ENCODE assay signal across 26 cellular contexts in genomic region chr10:93280699-93281366, GRCh38.
DNase-seq lines count a peak whose midpoint lies in the region; ATAC-seq lines count a peak whose summit lies in the region.
"Had no signal": no experiment of that assay in that cellular context is flagged by ENCODE, and none has a peak within 500 bp of the region (broad histone marks: within the 10 kb centered on the region; RNA-seq: fewer than 3 reads in every experiment).

No MANE protein-coding gene starts in this region.

- H3K27ac Mint-ChIP-seq in activated CD4-positive, alpha-beta T cell treated with anti-CD3 and anti-CD28 coated beads, Interleukin-2, amount 10 ng/mL, durations not matched to agents 7 days and 5 days: peak overlapping the region; percentile 55
- no peak overlapping the region for H3K27ac Mint-ChIP-seq in activated CD8-positive, alpha-beta memory T cell treated with anti-CD3 and anti-CD28 coated beads, Interleukin-2, amount 10 ng/mL, durations not matched to agents 7 days and 5 days
- H3K27ac Mint-ChIP-seq: activated naive CD8-positive, alpha-beta T cell; activated T-helper 17 cell treated with anti-CD3 and anti-CD28 coated beads, Interleukin-2, amount 50 U/mL, for 72 hours; natural killer cell; T-helper 1 cell treated with Interleukin-12 subunit alpha and Interleukin-12 subunit beta and Interleukin-4 antibody, amounts not matched to agents 30 μg/mL and 1 μg/mL, for 36 hours had no signal

- DNase-seq in activated CD4-positive, alpha-beta T cell treated with anti-CD3 and anti-CD28 coated beads, Interleukin-2, amount 10 ng/mL, durations not matched to agents 7 days and 5 days: no peak
- DNase-seq in activated CD4-positive, alpha-beta T cell treated with anti-CD3 and anti-CD28 coated beads, Interleukin-2, amount 50 U/mL, for 1 hour: no peak
- peak; percentile 91 for DNase-seq in NT2/D1 (ENCODE audit: low read depth, low spot score)
- DNase-seq in iPS DF 6.9 (ENCODE audit: low read depth, low spot score): peak; percentile 93
- DNase-seq in NCI-H526 treated with DMSO at 0.1 percent for 48 hours (lab: John Stamatoyannopoulos, UW): no peak
- DNase-seq in SW480 (ENCODE audit: low spot score): no peak
- DNase-seq in activated CD8-positive, alpha-beta memory T cell treated with anti-CD3 and anti-CD28 coated beads, Interleukin-2, amount 10 ng/mL, durations not matched to agents 7 days and 5 days: no peak
- DNase-seq in Ammon's horn (ENCODE audit: low spot score): no peak
- DNase-seq: activated CD8-positive, alpha-beta memory T cell treated with anti-CD3 and anti-CD28 coated beads, Interleukin-2, amount 50 U/mL, for 4 hours; BE2C; effector CD8-positive, alpha-beta T cell; foreskin melanocyte; midbrain; MM.1S; natural killer cell; NCI-H1930; NCI-H446; stimulated activated CD8-positive, alpha-beta memory T cell treated with anti-CD3 and anti-CD28 coated beads, Interleukin-4, amount 100 ng/mL, for 48 hours; transverse colon had no signal

- H3K36me3 ChIP-seq in NT2/D1 (ENCODE audit: insufficient read depth, insufficient read length, low read length) (no peaks in the 10 kb centered on the region), iPS DF 6.9 (ENCODE audit: control insufficient read depth, insufficient read depth, low read length) (no peaks in the 10 kb centered on the region)
- H3K36me3 ChIP-seq: BE2C, transverse colon had no signal

- no peaks in the 10 kb centered on the region for H3K36me3 Mint-ChIP-seq in activated CD4-positive, alpha-beta T cell treated with anti-CD3 and anti-CD28 coated beads, Interleukin-2, amount 10 ng/mL, durations not matched to agents 7 days and 5 days (ENCODE audit: low read depth)
- H3K36me3 Mint-ChIP-seq in activated CD8-positive, alpha-beta memory T cell treated with anti-CD3 and anti-CD28 coated beads, Interleukin-2, amount 10 ng/mL, durations not matched to agents 7 days and 5 days: no peaks in the 10 kb centered on the region
- H3K36me3 Mint-ChIP-seq: activated naive CD8-positive, alpha-beta T cell; natural killer cell had no signal

- H3K27ac ChIP-seq in iPS DF 6.9 (ENCODE audit: low read length): peak overlapping the region; percentile 86
- H3K27ac ChIP-seq: parathyroid adenoma, transverse colon had no signal

- no peaks in the 10 kb centered on the region for H3K4me1 Mint-ChIP-seq in activated CD4-positive, alpha-beta T cell treated with anti-CD3 and anti-CD28 coated beads, Interleukin-2, amount 10 ng/mL, durations not matched to agents 7 days and 5 days
- H3K4me1 Mint-ChIP-seq in activated CD8-positive, alpha-beta memory T cell treated with anti-CD3 and anti-CD28 coated beads, Interleukin-2, amount 10 ng/mL, durations not matched to agents 7 days and 5 days: no peaks in the 10 kb centered on the region
- H3K4me1 Mint-ChIP-seq: activated T-helper 17 cell treated with anti-CD3 and anti-CD28 coated beads, Interleukin-2, amount 50 U/mL, for 72 hours; natural killer cell had no signal

- no peaks in the 10 kb centered on the region for H3K9me3 Mint-ChIP-seq in activated CD4-positive, alpha-beta T cell treated with anti-CD3 and anti-CD28 coated beads, Interleukin-2, amount 10 ng/mL, durations not matched to agents 7 days and 5 days
- H3K9me3 Mint-ChIP-seq in activated CD8-positive, alpha-beta memory T cell treated with anti-CD3 and anti-CD28 coated beads, Interleukin-2, amount 10 ng/mL, durations not matched to agents 7 days and 5 days (ENCODE audit: low read depth): no peaks in the 10 kb centered on the region
- H3K9me3 Mint-ChIP-seq: activated T-helper 17 cell treated with anti-CD3 and anti-CD28 coated beads, Interleukin-2, amount 50 U/mL, for 72 hours; natural killer cell; T-helper 1 cell treated with Interleukin-12 subunit alpha and Interleukin-12 subunit beta and Interleukin-4 antibody, amounts not matched to agents 30 μg/mL and 1 μg/mL, for 36 hours had no signal

- H3K4me3 ChIP-seq in NT2/D1 (ENCODE audit: insufficient read length, low read depth): no peak overlapping the region
- H3K4me3 ChIP-seq in iPS DF 6.9 (ENCODE audit: low read length): no peak overlapping the region
- H3K4me3 ChIP-seq: transverse colon had no signal

- ATAC-seq in activated CD8-positive, alpha-beta memory T cell treated with anti-CD3 and anti-CD28 coated beads, Interleukin-2, amount 10 ng/mL, durations not matched to agents 7 days and 5 days: no peak
- ATAC-seq: activated T-helper 17 cell treated with anti-CD3 and anti-CD28 coated beads, Interleukin-2, amount 50 U/mL, for 72 hours; esophagus mucosa; left lobe of liver; natural killer cell; sciatic nerve had no signal

- peaks cover 3% of the 10 kb centered on the region for H3K27me3 Mint-ChIP-seq in activated CD4-positive, alpha-beta T cell treated with anti-CD3 and anti-CD28 coated beads, Interleukin-2, amount 10 ng/mL, durations not matched to agents 7 days and 5 days
- H3K27me3 Mint-ChIP-seq in activated CD8-positive, alpha-beta memory T cell treated with anti-CD3 and anti-CD28 coated beads, Interleukin-2, amount 10 ng/mL, durations not matched to agents 7 days and 5 days: no peaks in the 10 kb centered on the region
- H3K27me3 Mint-ChIP-seq: activated naive CD8-positive, alpha-beta T cell had no signal

- CTCF ChIA-PET in activated CD4-positive, alpha-beta T cell treated with anti-CD3 and anti-CD28 coated beads, Interleukin-2, amount 10 ng/mL, durations not matched to agents 7 days and 5 days (lab: Charles Lee): interaction anchor here (0.8 kb wide), 1 partner anchor 39 kb away, joined by 3 read pairs; no protein-coding TSS in a partner anchor
- CTCF ChIA-PET in activated CD8-positive, alpha-beta memory T cell treated with anti-CD3 and anti-CD28 coated beads, Interleukin-2, amount 10 ng/mL, durations not matched to agents 7 days and 5 days (lab: Charles Lee): interaction anchor here (0.7 kb wide), 1 partner anchor 465 kb away, joined by 3 read pairs; no protein-coding TSS in a partner anchor

- H3K27me3 ChIP-seq in NT2/D1 (ENCODE audit: insufficient read depth, insufficient read length) (peaks cover 85% of the 10 kb centered on the region), iPS DF 6.9 (ENCODE audit: control insufficient read depth, insufficient read depth, low read length) (no peaks in the 10 kb centered on the region)
- H3K27me3 ChIP-seq: BE2C, transverse colon had no signal

- peaks cover 5% of the 10 kb centered on the region; the same call in 1 of the 2 replicates for H3K9me3 ChIP-seq in NT2/D1 (ENCODE audit: insufficient read depth, low read length)
- no peaks in the 10 kb centered on the region for H3K9me3 ChIP-seq in iPS DF 6.9 (ENCODE audit: control insufficient read depth, insufficient read depth, low read length)
- H3K9me3 ChIP-seq: BE2C, transverse colon had no signal

- POLR2A ChIA-PET in activated CD4-positive, alpha-beta T cell treated with anti-CD3 and anti-CD28 coated beads, Interleukin-2, amount 10 ng/mL, durations not matched to agents 7 days and 5 days (lab: Charles Lee): no interaction called here

- WGBS in iPS DF 6.9 (ENCODE audit: insufficient coverage, insufficient read length): no CpG with 5 or more reads among the region's 8 CpGs

- H3K4me3 Mint-ChIP-seq in activated CD4-positive, alpha-beta T cell treated with anti-CD3 and anti-CD28 coated beads, Interleukin-2, amount 10 ng/mL, durations not matched to agents 7 days and 5 days: no peak overlapping the region
- no peak overlapping the region for H3K4me3 Mint-ChIP-seq in activated CD8-positive, alpha-beta memory T cell treated with anti-CD3 and anti-CD28 coated beads, Interleukin-2, amount 10 ng/mL, durations not matched to agents 7 days and 5 days
- H3K4me3 Mint-ChIP-seq: activated naive CD8-positive, alpha-beta T cell; activated T-helper 17 cell treated with anti-CD3 and anti-CD28 coated beads, Interleukin-2, amount 50 U/mL, for 72 hours; natural killer cell; T-helper 1 cell treated with Interleukin-12 subunit alpha and Interleukin-12 subunit beta and Interleukin-4 antibody, amounts not matched to agents 30 μg/mL and 1 μg/mL, for 36 hours had no signal

- no peak overlapping the region for H3K9ac ChIP-seq in NT2/D1 (ENCODE audit: insufficient read length, low read depth)
- H3K9ac ChIP-seq: parathyroid adenoma had no signal

- H3K4me1 ChIP-seq in NT2/D1 (ENCODE audit: insufficient read depth, insufficient read length): peaks cover 4% of the 10 kb centered on the region
- peaks cover 6% of the 10 kb centered on the region; the same call in 1 of the 2 replicates for H3K4me1 ChIP-seq in iPS DF 6.9 (ENCODE audit: control insufficient read depth, insufficient read depth, low read length)
- H3K4me1 ChIP-seq: BE2C, parathyroid adenoma, transverse colon had no signal

Comparison
In these comparisons a context has a peak if more than half of its experiments do, and no peak if none do; other contexts are left out.
1. DNase-seq: peak in NT2/D1 (single experiment) and iPS DF 6.9 (single experiment); none in activated CD4-positive, alpha-beta T cell treated with anti-CD3 and anti-CD28 coated beads, Interleukin-2, amount 10 ng/mL, durations not matched to agents 7 days and 5 days (single experiment), activated CD4-positive, alpha-beta T cell treated with anti-CD3 and anti-CD28 coated beads, Interleukin-2, amount 50 U/mL, for 1 hour (single experiment), NCI-H526 treated with DMSO at 0.1 percent for 48 hours (single experiment), SW480 (single experiment), activated CD8-positive, alpha-beta memory T cell treated with anti-CD3 and anti-CD28 coated beads, Interleukin-2, amount 10 ng/mL, durations not matched to agents 7 days and 5 days (single experiment) and Ammon's horn (single experiment).